8 cellular contexts compared by ENCODE assay signal in genomic region chr1:41383094-41383852, GRCh38. TPM values are rescaled to one million over a fixed set of nuclear protein-coding genes. Genes with fewer than 3 reads are reported as not detected.
DNase-seq lines count a peak whose midpoint lies in the region.

No MANE protein-coding gene starts in this region.

- in situ Hi-C loops in ACHN (cut with HindIII; ENCODE audit: low pct_ligation_motif_present, low pct_unique_long_range_greater_than_20kb, low sequenced_read_pairs), result no loop called here

- H3K4me1 ChIP-seq in urinary bladder (ENCODE audit: insufficient read depth), result no peaks in the 10 kb centered on the region

- peak overlapping the region; percentile 58 for H3K4me3 ChIP-seq in urinary bladder (ENCODE audit: low read depth, low read length)

- DNase-seq in ACHN (peak; percentile 68), LHCN-M2 (ENCODE audit: low read depth) (peak; percentile 26), amniotic epithelial cell (ENCODE audit: low read depth) (peak; percentile 65), lung microvascular endothelial cell (ENCODE audit: low read depth in 2 of 2) (peak; percentile 36 to 46), HuH-7 (ENCODE audit: low spot score) (no peak), NCI-H345 treated with DMSO at 0.1 percent for 48 hours (lab: John Stamatoyannopoulos, UW; ENCODE audit: unreplicated experiment) (no peak), foreskin melanocyte (no peak)

- no peaks in the 10 kb centered on the region for H3K36me3 ChIP-seq in urinary bladder (ENCODE audit: insufficient read depth)

- 21% methylated on average over 45 of the region's 45 CpGs for WGBS in urinary bladder

- H3K27ac ChIP-seq in urinary bladder (ENCODE audit: low read depth), result no peak overlapping the region

RNA-seq across cellular contexts. Expression of gene FOXO6, which starts 22.0 kb away (rescaled TPM):
- 0.19 and 0.23 TPM in 2 replicates for total RNA-seq in LHCN-M2 (2014; rRNA removed)
- polyA plus RNA-seq in LHCN-M2 (2012), result 0.19 TPM
- not detected in 2 replicates for total RNA-seq in lung microvascular endothelial cell
- total RNA-seq in urinary bladder, result 1.5 TPM
- 1.2 TPM for polyA plus RNA-seq in urinary bladder

Comparison
In these comparisons a context has a peak if more than half of its experiments do, and no peak if none do; other contexts are left out.
1. DNase-seq: peak in ACHN (single experiment), LHCN-M2 (single experiment), amniotic epithelial cell (single experiment) and lung microvascular endothelial cell (2 of 2); none in HuH-7 (single experiment), NCI-H345 treated with DMSO at 0.1 percent for 48 hours (single experiment) and foreskin melanocyte (single experiment).